22 cellular contexts compared by ENCODE assay signal in genomic region chr2:241974851-241975592, GRCh38.
"Had no signal": no experiment of that assay in that cellular context is flagged by ENCODE, and none has a peak within 500 bp of the region (broad histone marks: within the 10 kb centered on the region; RNA-seq: fewer than 3 reads in every experiment).

No MANE protein-coding gene starts in this region.

- H3K4me1 ChIP-seq: parathyroid adenoma, psoas muscle, sigmoid colon, suprapubic skin, thyroid gland, vagina had no signal

- H3K4me3 ChIP-seq: dorsolateral prefrontal cortex, heart left ventricle, psoas muscle, sigmoid colon, skin epidermis, suprapubic skin, thyroid gland, vagina had no signal

- H3K27ac Mint-ChIP-seq: natural killer cell treated with Interleukin-12 subunit alpha and Interleukin-12 subunit beta and Interleukin-15 and Interleukin-18, amount 100 ng/mL, for 72 hours; type B pancreatic cell had no signal

- ATAC-seq: esophagus mucosa, heart left ventricle, psoas muscle had no signal

- H3K36me3 ChIP-seq: heart left ventricle, suprapubic skin, vagina had no signal

- H3K27me3 Mint-ChIP-seq: natural killer cell treated with Interleukin-12 subunit alpha and Interleukin-12 subunit beta and Interleukin-15 and Interleukin-18, amount 100 ng/mL, for 72 hours; type B pancreatic cell had no signal

- H3K79me2 ChIP-seq: parathyroid adenoma had no signal

- H3K27ac ChIP-seq: dorsolateral prefrontal cortex, heart left ventricle, parathyroid adenoma, psoas muscle, sigmoid colon, skin epidermis, suprapubic skin, thyroid gland, vagina had no signal

- H3K4me3 Mint-ChIP-seq: natural killer cell treated with Interleukin-12 subunit alpha and Interleukin-12 subunit beta and Interleukin-15 and Interleukin-18, amount 100 ng/mL, for 72 hours; type B pancreatic cell had no signal

- H2AFZ ChIP-seq: parathyroid adenoma had no signal

- H3K9me3 Mint-ChIP-seq: natural killer cell treated with Interleukin-12 subunit alpha and Interleukin-12 subunit beta and Interleukin-15 and Interleukin-18, amount 100 ng/mL, for 72 hours; type B pancreatic cell had no signal

- H3K9me3 ChIP-seq: psoas muscle, sigmoid colon, thyroid gland, vagina had no signal

- H3K36me3 Mint-ChIP-seq: natural killer cell treated with Interleukin-12 subunit alpha and Interleukin-12 subunit beta and Interleukin-15 and Interleukin-18, amount 100 ng/mL, for 72 hours had no signal

- DNase-seq: cortex of kidney; effector CD8-positive, alpha-beta T cell; heart left ventricle; hypothalamus; midbrain; psoas muscle; retina; sigmoid colon; stimulated activated CD4-positive, alpha-beta T cell treated with anti-CD3 and anti-CD28 coated beads, Interleukin-12 subunit alpha, Interleukin-12 subunit beta, amount 100 ng/mL, for 4 hours; stimulated activated naive CD4-positive, alpha-beta T cell treated with Interleukin-2 at 50 U/mL for 16 hours; thyroid gland had no signal

- H3K27me3 ChIP-seq: dorsolateral prefrontal cortex, heart left ventricle, sigmoid colon, suprapubic skin, thyroid gland, vagina had no signal

- FAIRE-seq: endometrium, frontal cortex, islet of Langerhans had no signal

- H3K9ac ChIP-seq: parathyroid adenoma had no signal
